ENCODE assay signal across 24 cellular contexts in genomic region chr6:169667716-169668115, GRCh38.
"Had no signal": no experiment of that assay in that cellular context is flagged by ENCODE, and none has a peak within 500 bp of the region (broad histone marks: within the 10 kb centered on the region; RNA-seq: fewer than 3 reads in every experiment).

No MANE protein-coding gene starts in this region.

- H3K4me3 ChIP-seq: MG63, SJSA1, SK-N-MC had no signal

- FAIRE-seq: HTR-8/SVneo, RCC 7860 had no signal

- H3K9me3 ChIP-seq: MG63, SJSA1 had no signal

- DNase-seq: KBM-7, MG63, NCI-H1092, NCI-H1105 treated with DMSO at 0.1 percent for 48 hours, NCI-H1436, NCI-H187, NCI-H2029, NCI-H2081 treated with DMSO at 0.1 percent for 48 hours, NCI-H2171, NCI-H226, NCI-H446, NCI-H510A, NCI-H524 treated with DMSO at 0.1 percent for 48 hours, NCI-H69, NCI-H774, Right ventricle myocardium superior, RPMI8226, SIG-M5, SW 1271 had no signal

- H3K27ac ChIP-seq: HL-60, SJSA1, SK-N-MC had no signal

- H3K27me3 ChIP-seq: MG63, SJSA1 had no signal

- H3K4me1 ChIP-seq: SJSA1 had no signal
